1 cellular context compared by ENCODE assay signal in genomic region chr6:167683028-167683862, GRCh38.
A peak's percentile ranks its signal among the peaks of the same experiment; 100 is the strongest.
TF ChIP-seq lines count a peak whose summit lies in the region.

No MANE protein-coding gene starts in this region.

TF ChIP-seq in HepG2, 621 proteins besides CTCF, POLR2A, EP300 and RAD21 (continued from another document and continues in another):
- TF ChIP-seq ZBTB46 (CRISPR knock-in tag; IDR thresholded peaks at IDR 0.05; ENCODE audit: borderline replicate concordance): peak; percentile 98
- no peak for TF ChIP-seq REXO4 (CRISPR knock-in tag; IDR thresholded peaks at IDR 0.05; ENCODE audit: borderline replicate concordance)
- peak; percentile 59; the same call in 1 of the 2 replicates for TF ChIP-seq TMF1 (CRISPR knock-in tag; IDR thresholded peaks at IDR 0.05; ENCODE audit: low read depth)
- TF ChIP-seq ZNF567 (CRISPR knock-in tag; IDR thresholded peaks at IDR 0.05; ENCODE audit: borderline replicate concordance): peak; percentile 54; the same call in 1 of the 2 replicates
- TF ChIP-seq ZNF512 (CRISPR knock-in tag; IDR thresholded peaks at IDR 0.05): no peak; the same call in 1 of the 2 replicates
- no peak; the same call in 1 of the 2 replicates for TF ChIP-seq ZNF737 (CRISPR knock-in tag; IDR thresholded peaks at IDR 0.05; ENCODE audit: borderline replicate concordance)
- TF ChIP-seq ZNF652 (CRISPR knock-in tag; IDR thresholded peaks at IDR 0.05; ENCODE audit: borderline replicate concordance, low read depth): peak; percentile 44; the same call in 1 of the 2 replicates
- peak; percentile 89; the same call in 1 of the 2 replicates for TF ChIP-seq RORA (CRISPR knock-in tag; IDR thresholded peaks at IDR 0.05)
- peak; percentile 98; the same call in 1 of the 2 replicates for TF ChIP-seq CBX5 (CRISPR knock-in tag; IDR thresholded peaks at IDR 0.05; ENCODE audit: borderline replicate concordance)
- TF ChIP-seq ZNF7 (CRISPR knock-in tag; IDR thresholded peaks at IDR 0.05): no peak
- peak; percentile 92; the same call in 1 of the 2 replicates for TF ChIP-seq TFAP4 (IDR thresholded peaks at IDR 0.05; ENCODE audit: borderline replicate concordance, low read depth)
- TF ChIP-seq MEIS2 (CRISPR knock-in tag; IDR thresholded peaks at IDR 0.05): peak; percentile 98
- TF ChIP-seq JDP2 (CRISPR knock-in tag; IDR thresholded peaks at IDR 0.05; ENCODE audit: borderline replicate concordance): no peak
- peak; percentile 81; the same call in 1 of the 2 replicates for TF ChIP-seq SRF (IDR thresholded peaks at IDR 0.05; ENCODE audit: low read depth, low read length)
- TF ChIP-seq MBNL3 (CRISPR knock-in tag; conservative IDR thresholded peaks at IDR 0.05): no peak
- TF ChIP-seq ZNF839 (CRISPR knock-in tag; IDR thresholded peaks at IDR 0.05; ENCODE audit: borderline replicate concordance): no peak
- TF ChIP-seq PHF20 (CRISPR knock-in tag; IDR thresholded peaks at IDR 0.05): 0 out of 2 replicates have a peak, but pooled peaks have one; percentile 51
- peak; percentile 99 for TF ChIP-seq FOXO1 (CRISPR knock-in tag; IDR thresholded peaks at IDR 0.05)
- TF ChIP-seq ZNF230 (CRISPR knock-in tag; IDR thresholded peaks at IDR 0.05): peak; percentile 98
- peak; percentile 100 for TF ChIP-seq IKZF5 (CRISPR knock-in tag; IDR thresholded peaks at IDR 0.05)
- TF ChIP-seq ZNF556 (CRISPR knock-in tag; IDR thresholded peaks at IDR 0.05; ENCODE audit: borderline replicate concordance): peak; percentile 99
- TF ChIP-seq AKNA (CRISPR knock-in tag; IDR thresholded peaks at IDR 0.05; ENCODE audit: borderline replicate concordance): no peak
- TF ChIP-seq ATF7-NPFF (CRISPR knock-in tag; IDR thresholded peaks at IDR 0.05; ENCODE audit: low read depth): 0 out of 2 replicates have a peak, but pooled peaks have one; percentile 3
- peak; percentile 74; the same call in 1 of the 2 replicates for TF ChIP-seq CHD4 (IDR thresholded peaks at IDR 0.05; ENCODE audit: borderline replicate concordance, low read length)
- TF ChIP-seq ZNF33B (CRISPR knock-in tag; IDR thresholded peaks at IDR 0.05): peak; percentile 60; the same call in 1 of the 2 replicates
- TF ChIP-seq ZNF441 (CRISPR knock-in tag; IDR thresholded peaks at IDR 0.05; ENCODE audit: borderline replicate concordance): peak; percentile 76; the same call in 1 of the 2 replicates
- TF ChIP-seq NCOA1 (CRISPR knock-in tag; IDR thresholded peaks at IDR 0.05): peak; percentile 94; the same call in 1 of the 2 replicates
- TF ChIP-seq AFF4 (CRISPR knock-in tag; IDR thresholded peaks at IDR 0.05): 0 out of 2 replicates have a peak, but pooled peaks have one; percentile 41
- TF ChIP-seq THRA (CRISPR knock-in tag; IDR thresholded peaks at IDR 0.05; ENCODE audit: borderline replicate concordance): peak; percentile 98
- no peak for TF ChIP-seq ZNF367 (CRISPR knock-in tag; IDR thresholded peaks at IDR 0.05; ENCODE audit: borderline replicate concordance)
- peak; percentile 85; the same call in 1 of the 2 replicates for TF ChIP-seq ZNF431 (CRISPR knock-in tag; IDR thresholded peaks at IDR 0.05; ENCODE audit: borderline replicate concordance, low read depth)
- peak; percentile 96 for TF ChIP-seq ZNF280D (CRISPR knock-in tag; IDR thresholded peaks at IDR 0.05)
- no peak for TF ChIP-seq NFIB (CRISPR knock-in tag; IDR thresholded peaks at IDR 0.05; ENCODE audit: borderline replicate concordance)
- TF ChIP-seq SAFB2 (CRISPR knock-in tag; IDR thresholded peaks at IDR 0.05; ENCODE audit: borderline replicate concordance, low read depth): peak; percentile 72; the same call in 1 of the 2 replicates
- TF ChIP-seq IRX3 (CRISPR knock-in tag; IDR thresholded peaks at IDR 0.05; ENCODE audit: borderline replicate concordance, low read depth): no peak
- TF ChIP-seq ZSCAN31 (CRISPR knock-in tag; IDR thresholded peaks at IDR 0.05; ENCODE audit: low read depth): no peak
- TF ChIP-seq PHB2 (IDR thresholded peaks at IDR 0.05; ENCODE audit: partially characterized antibody): no peak
- no peak for TF ChIP-seq U2AF2 (IDR thresholded peaks at IDR 0.05; ENCODE audit: low read depth, low read length)
- TF ChIP-seq ZNF768 (CRISPR knock-in tag; IDR thresholded peaks at IDR 0.05): peak; percentile 68; the same call in 1 of the 2 replicates
- peak; percentile 100 for TF ChIP-seq RARA (CRISPR knock-in tag; IDR thresholded peaks at IDR 0.05)
- no peak for TF ChIP-seq HCFC1 (IDR thresholded peaks at IDR 0.05; ENCODE audit: low read depth, low read length)
